1 cellular context compared by ENCODE assay signal in the genomic region with DNA sequence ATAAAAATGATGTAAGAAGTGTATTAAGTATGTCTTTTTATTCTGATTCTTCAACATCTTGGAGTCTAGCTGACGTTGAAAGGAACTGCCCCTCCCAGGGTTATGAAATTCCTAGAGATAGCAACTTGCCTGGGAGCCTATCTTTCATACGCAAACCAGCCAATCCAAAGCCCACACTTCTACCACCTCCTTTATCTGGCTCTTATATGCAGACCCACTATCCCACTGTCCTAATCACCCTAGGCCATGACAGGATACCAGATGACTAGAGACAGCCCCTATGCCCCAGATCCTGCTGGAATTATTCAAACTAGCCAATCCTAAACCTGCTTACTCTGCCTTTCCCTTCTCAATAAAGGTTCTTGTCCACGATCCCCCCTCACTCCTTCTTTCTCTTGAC.
TF ChIP-seq lines count a peak whose summit lies in the region.

No MANE protein-coding gene starts in this region.

TF ChIP-seq in K562, 482 proteins besides CTCF, POLR2A, EP300 and RAD21 (continued from another document):
- TF ChIP-seq ZNF263 (CRISPR knock-in tag; IDR thresholded peaks at IDR 0.05; ENCODE audit: borderline replicate concordance) = no peak
- TF ChIP-seq, protein P1, sequence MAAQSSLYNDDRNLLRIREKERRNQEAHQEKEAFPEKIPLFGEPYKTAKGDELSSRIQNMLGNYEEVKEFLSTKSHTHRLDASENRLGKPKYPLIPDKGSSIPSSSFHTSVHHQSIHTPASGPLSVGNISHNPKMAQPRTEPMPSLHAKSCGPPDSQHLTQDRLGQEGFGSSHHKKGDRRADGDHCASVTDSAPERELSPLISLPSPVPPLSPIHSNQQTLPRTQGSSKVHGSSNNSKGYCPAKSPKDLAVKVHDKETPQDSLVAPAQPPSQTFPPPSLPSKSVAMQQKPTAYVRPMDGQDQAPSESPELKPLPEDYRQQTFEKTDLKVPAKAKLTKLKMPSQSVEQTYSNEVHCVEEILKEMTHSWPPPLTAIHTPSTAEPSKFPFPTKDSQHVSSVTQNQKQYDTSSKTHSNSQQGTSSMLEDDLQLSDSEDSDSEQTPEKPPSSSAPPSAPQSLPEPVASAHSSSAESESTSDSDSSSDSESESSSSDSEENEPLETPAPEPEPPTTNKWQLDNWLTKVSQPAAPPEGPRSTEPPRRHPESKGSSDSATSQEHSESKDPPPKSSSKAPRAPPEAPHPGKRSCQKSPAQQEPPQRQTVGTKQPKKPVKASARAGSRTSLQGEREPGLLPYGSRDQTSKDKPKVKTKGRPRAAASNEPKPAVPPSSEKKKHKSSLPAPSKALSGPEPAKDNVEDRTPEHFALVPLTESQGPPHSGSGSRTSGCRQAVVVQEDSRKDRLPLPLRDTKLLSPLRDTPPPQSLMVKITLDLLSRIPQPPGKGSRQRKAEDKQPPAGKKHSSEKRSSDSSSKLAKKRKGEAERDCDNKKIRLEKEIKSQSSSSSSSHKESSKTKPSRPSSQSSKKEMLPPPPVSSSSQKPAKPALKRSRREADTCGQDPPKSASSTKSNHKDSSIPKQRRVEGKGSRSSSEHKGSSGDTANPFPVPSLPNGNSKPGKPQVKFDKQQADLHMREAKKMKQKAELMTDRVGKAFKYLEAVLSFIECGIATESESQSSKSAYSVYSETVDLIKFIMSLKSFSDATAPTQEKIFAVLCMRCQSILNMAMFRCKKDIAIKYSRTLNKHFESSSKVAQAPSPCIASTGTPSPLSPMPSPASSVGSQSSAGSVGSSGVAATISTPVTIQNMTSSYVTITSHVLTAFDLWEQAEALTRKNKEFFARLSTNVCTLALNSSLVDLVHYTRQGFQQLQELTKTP (IDR thresholded peaks at IDR 0.05; ENCODE audit: low read depth in 1 of 2, partially characterized antibody in 2 of 2) = no peak
- TF ChIP-seq CBFA2T2 (conservative IDR thresholded peaks at IDR 0.05) = peak; percentile 51
- peak; percentile 52 for TF ChIP-seq TEAD4 (IDR thresholded peaks at IDR 0.05; ENCODE audit: low read length)
- TF ChIP-seq TEAD4 (CRISPR knock-in tag; IDR thresholded peaks at IDR 0.05; ENCODE audit: borderline replicate concordance) = no peak
- TF ChIP-seq SMARCB1 (IDR thresholded peaks at IDR 0.05; ENCODE audit: insufficient read length, low read depth) = no peak
- no peak for TF ChIP-seq ZNF512 (tag; IDR thresholded peaks at IDR 0.05)
- no peak for TF ChIP-seq KLF10 (CRISPR knock-in tag; IDR thresholded peaks at IDR 0.05)
- peak; percentile 55 for TF ChIP-seq CEBPB (tag; IDR thresholded peaks at IDR 0.05)
- TF ChIP-seq GTF2E2 (tag; IDR thresholded peaks at IDR 0.05) = no peak
- TF ChIP-seq CUX1 (CRISPR knock-in tag; IDR thresholded peaks at IDR 0.05) = no peak
- TF ChIP-seq CBFA2T3 (IDR thresholded peaks at IDR 0.05) = peak; percentile 73
- TF ChIP-seq ZBTB9 (CRISPR knock-in tag; IDR thresholded peaks at IDR 0.05) = no peak
- TF ChIP-seq NR2C2 (CRISPR knock-in tag; IDR thresholded peaks at IDR 0.05) = no peak
- TF ChIP-seq NR2C2 (tag; IDR thresholded peaks at IDR 0.05) = no peak
- TF ChIP-seq SAFB (IDR thresholded peaks at IDR 0.05; ENCODE audit: borderline replicate concordance, low read depth, low read length) = no peak
- 0 out of 2 replicates have a peak, but pooled peaks have one; percentile 8 for TF ChIP-seq CREM (IDR thresholded peaks at IDR 0.05; ENCODE audit: low read depth)
- TF ChIP-seq ZBTB12 (CRISPR knock-in tag; IDR thresholded peaks at IDR 0.05) = peak; percentile 11; the same call in 1 of the 2 replicates
- no peak for TF ChIP-seq ZNF589 (CRISPR knock-in tag; IDR thresholded peaks at IDR 0.05; ENCODE audit: low read depth)
- no peak for TF ChIP-seq SIX5 (IDR thresholded peaks at IDR 0.05; ENCODE audit: borderline replicate concordance in 1 of 2, insufficient read depth in 1 of 2, low read depth in 1 of 2, low read length in 2 of 2)
